1 cellular context compared by ENCODE assay signal in the genomic region with DNA sequence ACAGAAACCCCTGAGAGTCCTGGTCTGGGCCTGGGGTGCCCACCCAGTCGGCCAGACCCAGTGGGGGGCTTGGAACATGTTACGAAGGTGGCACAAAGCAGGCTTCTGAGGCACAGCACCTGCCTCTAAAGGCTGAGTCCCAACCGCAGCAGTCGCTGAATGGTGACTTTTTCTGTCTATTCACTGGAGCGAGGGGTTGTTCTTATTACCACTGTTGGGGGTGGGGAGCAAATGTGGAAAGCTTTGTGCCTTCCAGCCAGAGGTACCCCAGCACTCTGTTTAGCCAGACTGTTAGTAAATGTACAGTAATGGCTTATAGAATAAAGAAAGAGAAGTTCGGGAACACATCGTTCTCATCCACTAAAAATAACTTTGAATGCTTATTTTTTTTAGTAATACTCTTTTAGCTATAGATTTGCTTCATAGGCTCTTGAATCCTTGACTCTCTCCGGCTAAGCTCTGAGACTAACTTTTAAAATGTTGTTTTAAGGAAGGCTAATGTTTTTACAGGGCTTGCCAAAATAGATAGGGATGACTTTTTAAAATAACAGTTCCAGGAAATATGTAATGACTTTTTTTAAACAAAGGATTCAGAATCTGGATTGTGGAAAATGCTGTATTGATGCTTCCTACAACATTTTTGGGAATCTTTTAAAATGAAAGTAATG.
TF ChIP-seq lines count a peak whose summit lies in the region.

No MANE protein-coding gene starts in this region.

TF ChIP-seq in GM23338, 12 proteins besides CTCF, POLR2A, EP300 and RAD21 (continued from another document):
- TF ChIP-seq, protein P1, sequence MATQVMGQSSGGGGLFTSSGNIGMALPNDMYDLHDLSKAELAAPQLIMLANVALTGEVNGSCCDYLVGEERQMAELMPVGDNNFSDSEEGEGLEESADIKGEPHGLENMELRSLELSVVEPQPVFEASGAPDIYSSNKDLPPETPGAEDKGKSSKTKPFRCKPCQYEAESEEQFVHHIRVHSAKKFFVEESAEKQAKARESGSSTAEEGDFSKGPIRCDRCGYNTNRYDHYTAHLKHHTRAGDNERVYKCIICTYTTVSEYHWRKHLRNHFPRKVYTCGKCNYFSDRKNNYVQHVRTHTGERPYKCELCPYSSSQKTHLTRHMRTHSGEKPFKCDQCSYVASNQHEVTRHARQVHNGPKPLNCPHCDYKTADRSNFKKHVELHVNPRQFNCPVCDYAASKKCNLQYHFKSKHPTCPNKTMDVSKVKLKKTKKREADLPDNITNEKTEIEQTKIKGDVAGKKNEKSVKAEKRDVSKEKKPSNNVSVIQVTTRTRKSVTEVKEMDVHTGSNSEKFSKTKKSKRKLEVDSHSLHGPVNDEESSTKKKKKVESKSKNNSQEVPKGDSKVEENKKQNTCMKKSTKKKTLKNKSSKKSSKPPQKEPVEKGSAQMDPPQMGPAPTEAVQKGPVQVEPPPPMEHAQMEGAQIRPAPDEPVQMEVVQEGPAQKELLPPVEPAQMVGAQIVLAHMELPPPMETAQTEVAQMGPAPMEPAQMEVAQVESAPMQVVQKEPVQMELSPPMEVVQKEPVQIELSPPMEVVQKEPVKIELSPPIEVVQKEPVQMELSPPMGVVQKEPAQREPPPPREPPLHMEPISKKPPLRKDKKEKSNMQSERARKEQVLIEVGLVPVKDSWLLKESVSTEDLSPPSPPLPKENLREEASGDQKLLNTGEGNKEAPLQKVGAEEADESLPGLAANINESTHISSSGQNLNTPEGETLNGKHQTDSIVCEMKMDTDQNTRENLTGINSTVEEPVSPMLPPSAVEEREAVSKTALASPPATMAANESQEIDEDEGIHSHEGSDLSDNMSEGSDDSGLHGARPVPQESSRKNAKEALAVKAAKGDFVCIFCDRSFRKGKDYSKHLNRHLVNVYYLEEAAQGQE (IDR thresholded peaks at IDR 0.05; ENCODE audit: unreplicated experiment) = no peak
- TF ChIP-seq NANOG (IDR thresholded peaks at IDR 0.05; ENCODE audit: borderline replicate concordance) (no peak), EZH2phosphoT487 (IDR thresholded peaks at IDR 0.05; ENCODE audit: unreplicated experiment) (no peak), ETS1 (IDR thresholded peaks at IDR 0.05) (no peak), ZNF114 (CRISPR knock-in tag; IDR thresholded peaks at IDR 0.05) (no peak), STAT1 (IDR thresholded peaks at IDR 0.05; ENCODE audit: unreplicated experiment) (no peak), EZH2 (IDR thresholded peaks at IDR 0.05; ENCODE audit: low read depth, unreplicated experiment) (no peak), JUNB (IDR thresholded peaks at IDR 0.05; ENCODE audit: unreplicated experiment) (no peak), ZNF331 (CRISPR knock-in tag; IDR thresholded peaks at IDR 0.05; ENCODE audit: low read depth) (no peak), POLR2AphosphoS5 (IDR thresholded peaks at IDR 0.05; ENCODE audit: low read depth) (no peak)
- TF ChIP-seq, protein P2, sequence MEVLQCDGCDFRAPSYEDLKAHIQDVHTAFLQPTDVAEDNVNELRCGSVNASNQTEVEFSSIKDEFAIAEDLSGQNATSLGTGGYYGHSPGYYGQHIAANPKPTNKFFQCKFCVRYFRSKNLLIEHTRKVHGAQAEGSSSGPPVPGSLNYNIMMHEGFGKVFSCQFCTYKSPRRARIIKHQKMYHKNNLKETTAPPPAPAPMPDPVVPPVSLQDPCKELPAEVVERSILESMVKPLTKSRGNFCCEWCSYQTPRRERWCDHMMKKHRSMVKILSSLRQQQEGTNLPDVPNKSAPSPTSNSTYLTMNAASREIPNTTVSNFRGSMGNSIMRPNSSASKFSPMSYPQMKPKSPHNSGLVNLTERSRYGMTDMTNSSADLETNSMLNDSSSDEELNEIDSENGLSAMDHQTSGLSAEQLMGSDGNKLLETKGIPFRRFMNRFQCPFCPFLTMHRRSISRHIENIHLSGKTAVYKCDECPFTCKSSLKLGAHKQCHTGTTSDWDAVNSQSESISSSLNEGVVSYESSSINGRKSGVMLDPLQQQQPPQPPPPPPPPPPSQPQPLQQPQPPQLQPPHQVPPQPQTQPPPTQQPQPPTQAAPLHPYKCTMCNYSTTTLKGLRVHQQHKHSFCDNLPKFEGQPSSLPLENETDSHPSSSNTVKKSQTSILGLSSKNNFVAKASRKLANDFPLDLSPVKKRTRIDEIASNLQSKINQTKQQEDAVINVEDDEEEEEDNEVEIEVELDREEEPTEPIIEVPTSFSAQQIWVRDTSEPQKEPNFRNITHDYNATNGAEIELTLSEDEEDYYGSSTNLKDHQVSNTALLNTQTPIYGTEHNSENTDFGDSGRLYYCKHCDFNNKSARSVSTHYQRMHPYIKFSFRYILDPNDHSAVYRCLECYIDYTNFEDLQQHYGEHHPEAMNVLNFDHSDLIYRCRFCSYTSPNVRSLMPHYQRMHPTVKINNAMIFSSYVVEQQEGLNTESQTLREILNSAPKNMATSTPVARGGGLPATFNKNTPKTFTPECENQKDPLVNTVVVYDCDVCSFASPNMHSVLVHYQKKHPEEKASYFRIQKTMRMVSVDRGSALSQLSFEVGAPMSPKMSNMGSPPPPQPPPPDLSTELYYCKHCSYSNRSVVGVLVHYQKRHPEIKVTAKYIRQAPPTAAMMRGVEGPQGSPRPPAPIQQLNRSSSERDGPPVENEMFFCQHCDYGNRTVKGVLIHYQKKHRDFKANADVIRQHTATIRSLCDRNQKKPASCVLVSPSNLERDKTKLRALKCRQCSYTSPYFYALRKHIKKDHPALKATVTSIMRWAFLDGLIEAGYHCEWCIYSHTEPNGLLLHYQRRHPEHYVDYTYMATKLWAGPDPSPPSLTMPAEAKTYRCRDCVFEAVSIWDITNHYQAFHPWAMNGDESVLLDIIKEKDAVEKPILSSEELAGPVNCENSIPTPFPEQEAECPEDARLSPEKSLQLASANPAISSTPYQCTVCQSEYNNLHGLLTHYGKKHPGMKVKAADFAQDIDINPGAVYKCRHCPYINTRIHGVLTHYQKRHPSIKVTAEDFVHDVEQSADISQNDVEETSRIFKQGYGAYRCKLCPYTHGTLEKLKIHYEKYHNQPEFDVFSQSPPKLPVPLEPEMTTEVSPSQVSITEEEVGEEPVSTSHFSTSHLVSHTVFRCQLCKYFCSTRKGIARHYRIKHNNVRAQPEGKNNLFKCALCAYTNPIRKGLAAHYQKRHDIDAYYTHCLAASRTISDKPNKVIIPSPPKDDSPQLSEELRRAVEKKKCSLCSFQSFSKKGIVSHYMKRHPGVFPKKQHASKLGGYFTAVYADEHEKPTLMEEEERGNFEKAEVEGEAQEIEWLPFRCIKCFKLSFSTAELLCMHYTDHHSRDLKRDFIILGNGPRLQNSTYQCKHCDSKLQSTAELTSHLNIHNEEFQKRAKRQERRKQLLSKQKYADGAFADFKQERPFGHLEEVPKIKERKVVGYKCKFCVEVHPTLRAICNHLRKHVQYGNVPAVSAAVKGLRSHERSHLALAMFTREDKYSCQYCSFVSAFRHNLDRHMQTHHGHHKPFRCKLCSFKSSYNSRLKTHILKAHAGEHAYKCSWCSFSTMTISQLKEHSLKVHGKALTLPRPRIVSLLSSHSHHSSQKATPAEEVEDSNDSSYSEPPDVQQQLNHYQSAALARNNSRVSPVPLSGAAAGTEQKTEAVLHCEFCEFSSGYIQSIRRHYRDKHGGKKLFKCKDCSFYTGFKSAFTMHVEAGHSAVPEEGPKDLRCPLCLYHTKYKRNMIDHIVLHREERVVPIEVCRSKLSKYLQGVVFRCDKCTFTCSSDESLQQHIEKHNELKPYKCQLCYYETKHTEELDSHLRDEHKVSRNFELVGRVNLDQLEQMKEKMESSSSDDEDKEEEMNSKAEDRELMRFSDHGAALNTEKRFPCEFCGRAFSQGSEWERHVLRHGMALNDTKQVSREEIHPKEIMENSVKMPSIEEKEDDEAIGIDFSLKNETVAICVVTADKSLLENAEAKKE (CRISPR knock-in tag; IDR thresholded peaks at IDR 0.05) = no peak
